ENCODE assay signal across 13 cellular contexts in the genomic region with DNA sequence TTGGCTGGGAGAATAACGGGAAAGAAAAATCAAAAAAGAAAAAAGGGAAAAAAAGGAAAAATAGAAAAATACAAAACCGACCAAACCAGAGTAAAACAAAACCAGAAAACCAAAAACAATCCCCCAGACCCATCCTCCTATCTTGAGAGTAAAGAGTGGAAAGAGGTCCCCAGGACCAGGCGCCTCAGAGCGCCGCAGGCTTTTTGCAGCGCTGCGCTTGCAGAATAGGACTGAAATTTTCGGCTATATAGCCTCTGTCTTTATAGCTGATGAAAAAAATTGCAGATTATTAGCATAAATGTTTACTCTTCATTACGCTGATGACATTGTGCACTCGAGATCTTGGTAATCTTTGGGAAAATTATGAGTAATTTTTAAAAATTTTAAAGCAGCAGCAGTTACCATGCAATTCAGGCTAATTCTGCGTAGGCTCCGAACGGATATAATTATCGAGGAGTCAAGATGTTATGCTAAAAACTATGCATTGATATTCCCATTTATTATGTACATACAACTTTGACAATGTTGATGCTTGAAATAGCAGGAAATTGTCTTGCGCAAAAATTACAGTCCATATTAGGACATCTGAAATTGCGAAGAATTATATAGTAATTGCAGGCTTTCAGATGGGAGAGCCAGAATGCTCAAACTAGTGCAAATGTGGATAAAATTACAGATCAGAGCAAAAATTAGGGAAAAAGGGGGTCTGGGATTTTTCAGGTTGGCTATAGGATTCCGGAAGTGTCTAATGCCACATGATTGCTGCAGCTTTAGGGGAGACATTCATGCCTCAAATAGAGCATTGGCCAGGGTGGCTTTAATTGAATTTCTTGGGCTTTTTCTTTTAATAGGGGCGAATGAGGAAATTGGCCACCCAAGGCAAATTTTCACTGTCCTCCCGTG. TPM values are rescaled to one million over a fixed set of nuclear protein-coding genes. Genes with fewer than 3 reads are reported as not detected.
DNase-seq lines count a peak whose midpoint lies in the region; ATAC-seq, FAIRE-seq and TF ChIP-seq lines count a peak whose summit lies in the region.
"Had no signal": no experiment of that assay in that cellular context is flagged by ENCODE, and none has a peak within 500 bp of the region (broad histone marks: within the 10 kb centered on the region; RNA-seq: fewer than 3 reads in every experiment).

No MANE protein-coding gene starts in this region.

- no peaks in the 10 kb centered on the region for H3K9me1 ChIP-seq in K562 (ENCODE audit: control insufficient read depth, insufficient read depth, low read length)

- H3K4me3 Mint-ChIP-seq in activated CD4-positive, alpha-beta T cell treated with anti-CD3 and anti-CD28 coated beads for 36 hours = peak overlapping the region; percentile 9
- H3K4me3 Mint-ChIP-seq in osteocyte (ENCODE audit: unreplicated experiment) = peak overlapping the region; percentile 83

- in situ Hi-C loops in K562 (cut with MboI) = no loop called here

- POLR2A ChIA-PET in activated CD4-positive, alpha-beta T cell treated with anti-CD3 and anti-CD28 coated beads for 36 hours (lab: Charles Lee) = no interaction called here
- POLR2A ChIA-PET in K562 (lab: Yijun Ruan, JAX) = interaction anchor here (1.1 kb wide), 1 partner anchor 9 kb away, joined by 5 read pairs; no protein-coding TSS in a partner anchor

- H3K27ac ChIP-seq in HUES6 (ENCODE audit: low read depth, low read length) = no peak overlapping the region
- no peak overlapping the region for H3K27ac ChIP-seq in K562 (ENCODE audit: extremely low read depth, low read depth, low read length)
- H3K27ac ChIP-seq in stomach = no peak overlapping the region
- H3K27ac ChIP-seq: BLaER1 treated with 17β-estradiol and CSF1 and Interleukin-3, amounts not matched to agents 10 nM and 100 nM had no signal

- BruUV-seq in K562 (replicated peaks; lab: Mats Ljungman, UMichigan) = no TSS peak

- H3K9me3 Mint-ChIP-seq in activated CD4-positive, alpha-beta T cell treated with anti-CD3 and anti-CD28 coated beads for 36 hours (ENCODE audit: low read depth) = no peaks in the 10 kb centered on the region
- no peaks in the 10 kb centered on the region for H3K9me3 Mint-ChIP-seq in osteocyte (ENCODE audit: unreplicated experiment)

- no peak for TF ChIP-seq RAD21 in K562 (CRISPR knock-in tag; conservative IDR thresholded peaks at IDR 0.05 in 1 of 2, IDR thresholded peaks at IDR 0.05 in 1 of 2)

- CTCF ChIA-PET in activated CD4-positive, alpha-beta T cell treated with anti-CD3 and anti-CD28 coated beads for 36 hours (lab: Charles Lee) = interaction anchor here (1.0 to 2.2 kb wide), 4 partner anchors 9 to 13 kb away, joined by 3 to 9 read pairs (median 4); partner anchors contain the start of gene DLX1
- CTCF ChIA-PET in K562 (lab: Yijun Ruan, JAX; ENCODE audit: low intra/inter-chr PET ratio) = no interaction called here

- peaks cover 100% of the 10 kb centered on the region for H3K27me3 ChIP-seq in HUES6 (ENCODE audit: control insufficient read depth, insufficient read depth, low read length)
- no peaks in the 10 kb centered on the region; a peak in 1 of 5 replicates for H3K27me3 ChIP-seq in K562 (ENCODE audit: control insufficient read depth in 2 of 2, insufficient read depth in 2 of 2, low read length in 2 of 2)
- H3K27me3 ChIP-seq in stomach = peaks cover 69 to 100% (median 99%) of the 10 kb centered on the region in 3 donors

- H3K36me3 Mint-ChIP-seq in activated CD4-positive, alpha-beta T cell treated with anti-CD3 and anti-CD28 coated beads for 36 hours (ENCODE audit: low read depth) = no peaks in the 10 kb centered on the region
- peaks cover under 1% of the 10 kb centered on the region for H3K36me3 Mint-ChIP-seq in osteocyte (ENCODE audit: unreplicated experiment)

- H3K4me2 ChIP-seq in K562 (ENCODE audit: insufficient read depth, low read length) = peak overlapping the region; percentile 49; the same call in 1 of the 2 replicates

- TF ChIP-seq POLR2A in K562 (conservative IDR thresholded peaks at IDR 0.05) (no peak), stomach (IDR thresholded peaks at IDR 0.05) (no peak)

- 74% methylated on average over 18 of the region's 19 CpGs for WGBS in K562 (ENCODE audit: insufficient coverage, low coverage, missing lambda C conversion rate)
- WGBS in stomach, 5 donors = 11 to 22% (median 19%) methylated on average over 19 of the region's 19 CpGs

- H3K4me1 ChIP-seq in HUES6 (ENCODE audit: control insufficient read depth, insufficient read depth, low read length) (peaks cover 42% of the 10 kb centered on the region), K562 (replicated peaks in 1 of 2; ENCODE audit: control insufficient read depth in 2 of 2, insufficient read depth in 2 of 2, low read length in 2 of 2) (peaks cover 16 to 29% of the 10 kb centered on the region in 2 experiments), stomach (peaks cover 30 to 51% (median 43%) of the 10 kb centered on the region in 4 donors)

- no peak for DNase-seq in activated CD4-positive, alpha-beta T cell treated with anti-CD3 and anti-CD28 coated beads for 36 hours
- no peak for DNase-seq in activated CD4-positive, alpha-beta T cell treated with anti-CD3 and anti-CD28 coated beads, Interleukin-2, amount 50 U/mL, for 48 hours
- no peak for DNase-seq in K562 (ENCODE audit: extremely low read depth in 1 of 4, low spot score in 3 of 4)
- DNase-seq in osteocyte (ENCODE audit: extremely low spot score, unreplicated experiment) = no peak
- no peak for DNase-seq in Kasumi-1 (lab: John Stamatoyannopoulos, UW)
- DNase-seq in NCI-H524 (lab: John Stamatoyannopoulos, UW) = no peak
- DNase-seq in stomach = no peak
- DNase-seq: activated CD4-positive, alpha-beta T cell treated with anti-CD3 and anti-CD28 coated beads, Interleukin-2, amount 50 U/mL, for 1 hour; cortex of kidney had no signal

- H3K79me2 ChIP-seq in K562 (ENCODE audit: control insufficient read depth, insufficient read depth, low read length) = no peaks in the 10 kb centered on the region

- peak overlapping the region; percentile 74 for H2AFZ ChIP-seq in K562 (ENCODE audit: low read depth, low read length)

- TF ChIP-seq CTCF in K562 (IDR thresholded peaks at IDR 0.05 in 2 of 3, conservative IDR thresholded peaks at IDR 0.05 in 1 of 3; ENCODE audit: insufficient read depth in 2 of 3, low read depth in 1 of 3, low read length in 3 of 3) (no peak), osteocyte (IDR thresholded peaks at IDR 0.05) (no peak), stomach (IDR thresholded peaks at IDR 0.05) (no peak)

- no peak for FAIRE-seq in K562 (lab: Jason Lieb, UNC)
- FAIRE-seq: H54, HTR-8/SVneo had no signal

- ATAC-seq in activated CD4-positive, alpha-beta T cell treated with anti-CD3 and anti-CD28 coated beads for 36 hours = no peak
- 0 out of 3 replicates have a peak, but pooled peaks have one; percentile 11 for ATAC-seq in K562

- H3K9ac ChIP-seq in HUES6 (ENCODE audit: low read length) (no peak overlapping the region), K562 (ENCODE audit: insufficient read depth in 1 of 2, low read depth in 2 of 2, low read length in 2 of 2) (peak overlapping the region; percentile 30 to 81; a peak in 3 of 4 replicates)

- H4K20me1 ChIP-seq in K562 (replicated peaks; ENCODE audit: control insufficient read depth, insufficient read depth, low read length) = no peaks in the 10 kb centered on the region

- 0 out of 2 replicates have a peak overlapping the region, but pooled peaks have one; percentile 6 for H3K4me3 ChIP-seq in HUES6 (ENCODE audit: low read depth, low read length)
- H3K4me3 ChIP-seq in K562 = peak overlapping the region; percentile 20
- no peak overlapping the region for H3K4me3 ChIP-seq in stomach

- peaks cover 42% of the 10 kb centered on the region for H3K4me1 Mint-ChIP-seq in activated CD4-positive, alpha-beta T cell treated with anti-CD3 and anti-CD28 coated beads for 36 hours
- peaks cover 81% of the 10 kb centered on the region for H3K4me1 Mint-ChIP-seq in osteocyte (ENCODE audit: unreplicated experiment)

- H3K9me3 ChIP-seq in HUES6 (ENCODE audit: control insufficient read depth, insufficient read depth, low read depth, low read length) = no peaks in the 10 kb centered on the region
- H3K9me3 ChIP-seq in K562 (replicated peaks; ENCODE audit: control insufficient read depth, insufficient read depth, low read depth, low read length) = no peaks in the 10 kb centered on the region
- H3K9me3 ChIP-seq in stomach = peaks cover 0 to under 1% (median 0%) of the 10 kb centered on the region in 4 donors

- peaks cover 75% of the 10 kb centered on the region for H3K27me3 Mint-ChIP-seq in activated CD4-positive, alpha-beta T cell treated with anti-CD3 and anti-CD28 coated beads for 36 hours
- H3K27me3 Mint-ChIP-seq in osteocyte (ENCODE audit: unreplicated experiment) = no peaks in the 10 kb centered on the region

- no peaks in the 10 kb centered on the region for H3K36me3 ChIP-seq in HUES6 (ENCODE audit: control insufficient read depth, insufficient read depth, low read length)
- H3K36me3 ChIP-seq in K562 (ENCODE audit: control insufficient read depth, insufficient read depth, low read length) = peaks cover under 1% of the 10 kb centered on the region; the same call in 1 of the 3 replicates
- no peaks in the 10 kb centered on the region for H3K36me3 ChIP-seq in stomach
- H3K36me3 ChIP-seq: BLaER1 treated with 17β-estradiol and CSF1 and Interleukin-3, amounts not matched to agents 10 nM and 100 nM had no signal

- H3K27ac Mint-ChIP-seq in activated CD4-positive, alpha-beta T cell treated with anti-CD3 and anti-CD28 coated beads for 36 hours = no peak overlapping the region
- H3K27ac Mint-ChIP-seq in osteocyte (ENCODE audit: unreplicated experiment) = peak overlapping the region; percentile 100

- intact Hi-C loops in activated CD4-positive, alpha-beta T cell treated with anti-CD3 and anti-CD28 coated beads for 36 hours (cut with DNase I, micrococcal nuclease) = loop anchor here in 1 of 2 experiments (1.0 kb wide), 1 partner anchor 9 kb away; no protein-coding TSS in a partner anchor
- intact Hi-C loops in K562 (cut with micrococcal nuclease) = no loop called here
- intact Hi-C loops in stomach (cut with DNase I; ENCODE audit: low total_unique reads) = no loop called here

- TF ChIP-seq EP300 in K562 (IDR thresholded peaks at IDR 0.05; ENCODE audit: low read length) = no peak
- no peak for TF ChIP-seq EP300 in stomach (IDR thresholded peaks at IDR 0.05)

RNA-seq across cellular contexts. Expression of gene DLX1, which starts 8.4 kb away (rescaled TPM):
- total RNA-seq in activated CD4-positive, alpha-beta T cell treated with anti-CD3 and anti-CD28 coated beads for 36 hours = not detected
- total RNA-seq in K562 (2011; cell fraction: chromatin; rRNA removed; ENCODE audit: low replicate concordance) = 20.0 and 37.1 TPM in 2 replicates
- 24.7 and 25.5 TPM in 2 replicates for total RNA-seq in K562 (2011; cell fraction: nucleolus; rRNA removed)
- 16.4 and 21.0 TPM in 2 replicates for total RNA-seq in K562 (2011; cell fraction: nucleoplasm; rRNA removed)
- total RNA-seq in K562 (2014; rRNA removed) (9.6 and 11.1 TPM in 2 replicates), K562 (2014; rRNA removed; fragmentation: Illumina TruSeq; extraction: Trizol) (5.4 and 6.3 TPM in 2 replicates), K562 (2015; rRNA removed; fragmentation: Illumina TruSeq; extraction: Trizol) (9.8 and 9.9 TPM in 2 replicates), K562 (2021) (16.1 and 19.0 TPM in 2 replicates), osteocyte (25.2 and 29.7 TPM in 2 replicates), stomach (1 to 10 TPM in 1 of 5 donors, not detected in 4; 1.1 TPM)
- polyA plus RNA-seq in K562 (2011; rRNA removed) (8.0 and 13.5 TPM in 2 replicates), K562 (2014; fragmentation: Illumina TruSeq; extraction: Trizol) (13.6 and 15.6 TPM in 2 replicates), K562 (2014; fragmentation: Nextera tagmentation; extraction: Ambion mirVana) (1 to 10 TPM; 1.9 to 2.0 TPM), K562 (2014; rRNA removed) (26.2 and 26.5 TPM in 2 replicates), stomach (under 1 TPM in 1 of 3 donors, not detected in 2; 0.25 TPM)
- polyA plus RNA-seq in K562 (2011; cell fraction: cytosol; rRNA removed) = 12.3 and 14.0 TPM in 2 replicates
- polyA plus RNA-seq in K562 (2011; cell fraction: nucleus; rRNA removed) = 69.1 and 75.6 TPM in 2 replicates
- 12.3 and 39.4 TPM in 2 replicates for polyA plus RNA-seq in K562 (2012)
- polyA minus RNA-seq in K562 (2011; rRNA and poly(A)+ RNA removed) = 2.3 and 4.3 TPM in 2 replicates
- 4.1 and 9.0 TPM in 2 replicates for polyA minus RNA-seq in K562 (2011; cell fraction: cytosol; rRNA and poly(A)+ RNA removed)
- polyA minus RNA-seq in K562 (2011; cell fraction: nucleus; rRNA and poly(A)+ RNA removed) = 13.7 and 28.1 TPM in 2 replicates

RNA-seq across cellular contexts. Expression of gene DLX2, which starts 9.0 kb away (rescaled TPM):
- not detected for total RNA-seq in activated CD4-positive, alpha-beta T cell treated with anti-CD3 and anti-CD28 coated beads for 36 hours
- 0.76 and 1.6 TPM in 2 replicates for total RNA-seq in K562 (2011; cell fraction: chromatin; rRNA removed; ENCODE audit: low replicate concordance)
- total RNA-seq in K562 (2011; cell fraction: nucleolus; rRNA removed) = 1.2 and 1.5 TPM in 2 replicates
- 1.8 and 2.1 TPM in 2 replicates for total RNA-seq in K562 (2011; cell fraction: nucleoplasm; rRNA removed)
- total RNA-seq in K562 (2014; rRNA removed) (0.86 and 1.7 TPM in 2 replicates), K562 (2014; rRNA removed; fragmentation: Illumina TruSeq; extraction: Trizol) (0.15 and 0.29 TPM in 2 replicates), K562 (2015; rRNA removed; fragmentation: Illumina TruSeq; extraction: Trizol) (0.51 and 0.64 TPM in 2 replicates), K562 (2021) (3.6 and 4.3 TPM in 2 replicates), osteocyte (17.4 and 17.6 TPM in 2 replicates), stomach (not detected)
- polyA plus RNA-seq in K562 (2011; rRNA removed) (0.14 and 0.31 TPM in 2 replicates), K562 (2014; fragmentation: Illumina TruSeq; extraction: Trizol) (1.4 and 2.0 TPM in 2 replicates), K562 (2014; fragmentation: Nextera tagmentation; extraction: Ambion mirVana) (1 to 10 TPM in 1 of 2 experiments, under 1 TPM in 1; 0.49 to 2.1 TPM), K562 (2014; rRNA removed) (2.0 and 2.9 TPM in 2 replicates), stomach (under 1 TPM in 1 of 3 donors, not detected in 2; 0.03 TPM)
- 0.13 and 0.67 TPM in 2 replicates for polyA plus RNA-seq in K562 (2011; cell fraction: cytosol; rRNA removed)
- polyA plus RNA-seq in K562 (2011; cell fraction: nucleus; rRNA removed) = 0.83 and 1.8 TPM in 2 replicates
- 2.1 and 9.9 TPM in 2 replicates for polyA plus RNA-seq in K562 (2012)
- not detected in 2 replicates for polyA minus RNA-seq in K562 (2011; rRNA and poly(A)+ RNA removed)
- polyA minus RNA-seq in K562 (2011; cell fraction: cytosol; rRNA and poly(A)+ RNA removed) = 0.48 and 1.0 TPM in 2 replicates
- 0.44 and 0.54 TPM in 2 replicates for polyA minus RNA-seq in K562 (2011; cell fraction: nucleus; rRNA and poly(A)+ RNA removed)

Comparison
In these comparisons a context has a peak if more than half of its experiments do, and no peak if none do; other contexts are left out.
1. H3K4me3 ChIP-seq: peak in HUES6 (single experiment) and K562 (single experiment); none in stomach (0 of 4).